In the genomic region with DNA sequence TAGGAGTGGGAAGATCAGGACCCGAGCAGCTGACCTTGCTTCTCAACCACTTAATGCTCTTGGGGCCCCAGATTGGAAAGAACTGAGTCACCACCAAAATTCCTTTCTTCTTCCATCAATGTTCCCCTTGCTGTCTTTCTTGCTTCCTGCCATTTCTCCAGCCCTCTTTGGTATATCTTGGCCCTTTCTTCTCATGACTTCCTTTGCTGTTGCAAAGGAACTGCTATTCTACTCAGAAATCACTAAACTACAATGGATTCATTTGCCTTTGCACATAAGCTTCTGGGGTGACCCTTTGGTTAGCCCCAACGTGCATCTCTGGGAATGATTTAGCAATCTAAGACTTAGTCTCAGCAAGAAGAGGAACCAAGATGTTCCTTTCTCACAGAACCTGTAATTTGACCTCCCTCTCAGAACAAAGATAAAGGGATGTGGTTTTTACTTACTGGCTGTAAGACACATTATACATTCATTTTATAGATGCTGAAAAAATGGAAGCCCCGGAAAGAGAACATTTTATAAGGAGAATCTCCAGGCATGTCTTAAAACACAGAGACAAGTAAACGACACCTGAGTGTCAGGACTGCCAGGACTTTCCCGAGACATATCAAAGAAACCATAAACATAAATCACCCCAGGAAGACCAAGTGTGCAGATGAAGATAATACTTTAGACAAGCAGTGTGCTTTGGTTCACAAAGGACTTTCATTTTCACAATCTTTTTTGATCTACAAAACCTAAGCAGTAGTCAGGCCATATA, we compare ENCODE assay signal across 9 cellular contexts.
A peak's percentile ranks its signal among the peaks of the same experiment; 100 is the strongest.
DNase-seq lines count a peak whose midpoint lies in the region; ATAC-seq and TF ChIP-seq lines count a peak whose summit lies in the region.
"Had no signal": no experiment of that assay in that cellular context is flagged by ENCODE, and none has a peak within 500 bp of the region (broad histone marks: within the 10 kb centered on the region; RNA-seq: fewer than 3 reads in every experiment).

No MANE protein-coding gene starts in this region.

- no peak for TF ChIP-seq CTCF in GM10266 (IDR thresholded peaks at IDR 0.05; ENCODE audit: control insufficient read depth, insufficient read depth, low read depth, missing control alignments)

- H3K4me3 ChIP-seq in aorta (ENCODE audit: low read length in 2 of 2) = no peak overlapping the region

- H3K36me3 ChIP-seq in aorta (ENCODE audit: control insufficient read depth in 1 of 2, insufficient read depth in 2 of 2, low read length in 1 of 2) = no peaks in the 10 kb centered on the region

- 68 to 79% methylated on average over 5 of the region's 5 CpGs for WGBS in aorta, 2 donors

- no peaks in the 10 kb centered on the region for H3K4me1 ChIP-seq in aorta (ENCODE audit: control insufficient read depth in 1 of 2, insufficient read depth in 2 of 2, low read length in 2 of 2)

- H3K27me3 ChIP-seq in aorta (ENCODE audit: control insufficient read depth in 1 of 2, insufficient read depth in 2 of 2, low read length in 1 of 2) = no peaks in the 10 kb centered on the region

- DNase-seq in GM10266 (ENCODE audit: extremely low spot score) (peak; percentile 48), M059J (ENCODE audit: low read depth) (peak; percentile 46), epithelial cell of prostate (ENCODE audit: low read depth, low spot score) (no peak), Right ventricle myocardium inferior (ENCODE audit: missing footprints) (no peak), aorta (no peak), cortex of kidney (lab: John Stamatoyannopoulos, UW) (no peak), 8988T (no peak)

- peaks cover 2% of the 10 kb centered on the region for H3K9me3 ChIP-seq in aorta (ENCODE audit: control insufficient read depth, low read length)

- ATAC-seq in GM21717 (IDR thresholded peaks at IDR 0.05; ENCODE audit: unreplicated experiment) = peak; percentile 83
- ATAC-seq in Right ventricle myocardium inferior = no peak
- no peak for ATAC-seq in aorta (ENCODE audit: low FRiP score)
- ATAC-seq: HCT116 had no signal

- H3K27ac ChIP-seq in epithelial cell of prostate (peak overlapping the region; percentile 45), aorta (ENCODE audit: low read depth in 1 of 2, low read length in 2 of 2) (no peak overlapping the region)

- intact Hi-C loops in Right ventricle myocardium inferior (cut with DNase I) (loop anchor here (1.0 kb wide), 1 partner anchor 11 kb away; no protein-coding TSS in a partner anchor), aorta (cut with DNase I) (no loop called here)

Comparison
In these comparisons a context has a peak if more than half of its experiments do, and no peak if none do; other contexts are left out.
1. DNase-seq: peak in GM10266 (single experiment) and M059J (single experiment); none in epithelial cell of prostate (single experiment), Right ventricle myocardium inferior (single experiment), aorta (0 of 2), cortex of kidney (single experiment) and 8988T (single experiment).